9 cellular contexts compared by ENCODE assay signal in the genomic region with DNA sequence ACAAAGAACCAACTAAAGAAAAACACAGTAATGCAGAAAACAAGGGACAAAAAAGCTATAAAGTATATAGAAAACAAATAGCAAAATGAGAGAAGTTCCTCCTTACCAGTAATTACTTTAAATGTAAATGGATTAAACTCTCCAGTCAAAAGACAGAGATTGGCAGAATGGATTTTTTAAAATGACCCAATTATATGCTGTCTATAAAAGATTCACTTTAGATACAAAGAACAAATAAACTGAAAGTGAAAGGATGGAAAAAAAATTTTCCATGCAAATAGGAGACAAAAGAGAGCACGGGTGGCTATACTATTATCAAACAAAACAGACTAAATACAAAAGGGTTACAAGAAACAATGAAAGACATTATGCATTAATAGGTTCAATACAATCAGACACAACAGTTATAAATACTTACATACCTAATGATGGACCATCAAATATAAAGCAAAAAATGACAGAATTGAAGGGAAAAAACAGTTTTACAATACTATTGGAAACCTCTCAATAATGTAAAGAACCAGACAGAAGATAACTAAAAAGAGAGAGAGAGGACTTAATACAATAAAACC.
"Had no signal": no experiment of that assay in that cellular context is flagged by ENCODE, and none has a peak within 500 bp of the region (broad histone marks: within the 10 kb centered on the region; RNA-seq: fewer than 3 reads in every experiment).

No MANE protein-coding gene starts in this region.

- DNase-seq: H9, HCEC 1CT, HFFc6, KG1 had no signal

- FAIRE-seq: H1, H54, HTR-8/SVneo had no signal

- H3K4me3 ChIP-seq: GM23338 had no signal

- H2AFZ ChIP-seq: GM23338 had no signal

- H3K27ac Mint-ChIP-seq: GM23338, H9, HFFc6, IgD-negative memory B cell had no signal

- H3K4me3 Mint-ChIP-seq: GM23338, H9, HFFc6 had no signal

- ATAC-seq: GM23338 had no signal

- H3K27me3 Mint-ChIP-seq: IgD-negative memory B cell had no signal

- H3K4me2 ChIP-seq: GM23338 had no signal
